Comparison of ENCODE assay signal across 8 cellular contexts in the genomic region with DNA sequence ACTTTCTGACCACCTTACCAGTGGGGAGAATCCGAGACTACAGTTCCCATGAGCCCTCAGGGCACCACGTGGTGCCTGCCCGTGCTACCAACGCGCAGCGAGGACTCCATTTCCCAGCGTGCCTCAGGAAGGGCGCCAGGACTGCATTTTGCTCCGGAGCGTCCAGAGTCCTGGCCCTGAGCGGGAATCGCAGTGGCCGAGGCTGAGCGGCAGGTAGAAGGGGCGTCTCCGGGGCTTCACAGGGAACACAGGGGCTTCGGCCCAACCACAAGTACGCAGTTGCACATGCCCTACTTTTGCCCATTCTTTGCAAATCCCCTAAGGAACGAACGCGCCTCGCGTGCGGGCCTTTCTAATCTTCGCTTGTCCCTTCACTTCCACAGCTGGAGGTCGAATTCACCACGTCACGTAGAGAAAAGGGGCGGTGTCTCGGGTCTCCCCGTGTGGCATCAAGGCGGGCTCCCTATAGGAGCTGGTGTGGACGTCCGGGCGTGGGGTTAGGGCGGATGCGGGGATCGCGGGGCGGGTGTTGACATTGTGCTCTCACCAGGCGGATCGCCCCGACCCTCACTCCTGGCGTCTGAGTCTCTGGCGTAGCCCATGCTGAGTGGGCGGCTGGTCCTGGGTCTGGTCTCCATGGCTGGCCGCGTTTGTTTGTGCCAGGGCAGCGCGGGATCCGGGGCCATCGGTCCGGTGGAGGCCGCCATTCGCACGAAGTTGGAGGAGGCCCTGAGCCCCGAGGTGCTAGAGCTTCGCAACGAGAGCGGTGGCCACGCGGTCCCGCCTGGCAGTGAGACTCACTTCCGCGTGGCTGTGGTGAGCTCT. TPM values are rescaled to one million over a fixed set of nuclear protein-coding genes. Genes with fewer than 3 reads are reported as not detected.
DNase-seq lines count a peak whose midpoint lies in the region; FAIRE-seq and TF ChIP-seq lines count a peak whose summit lies in the region.

A gene with protein sequence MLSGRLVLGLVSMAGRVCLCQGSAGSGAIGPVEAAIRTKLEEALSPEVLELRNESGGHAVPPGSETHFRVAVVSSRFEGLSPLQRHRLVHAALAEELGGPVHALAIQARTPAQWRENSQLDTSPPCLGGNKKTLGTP (plus strand): TSS at position 109 of the 825 bp plus-strand sequence. CDS start 492 bp downstream, at position 601.

- DNase-seq in Daoy (ENCODE audit: low read depth) = peak; percentile 90
- DNase-seq in H54 (ENCODE audit: insufficient read length, low spot score) = peak; percentile 61
- peak; percentile 96 for DNase-seq in MM.1S
- DNase-seq in SK-N-DZ (ENCODE audit: low spot score) = peak; percentile 96
- DNase-seq in activated naive CD4-positive, alpha-beta T cell treated with anti-CD3 and anti-CD28 coated beads for 36 hours = peak; percentile 90
- DNase-seq in foreskin melanocyte = peak; percentile 94

- H3K27ac ChIP-seq in MM.1S (ENCODE audit: low read length) (peak within 1 kb of the TSS; percentile 11; the same call in 1 of the 2 replicates), subcutaneous abdominal adipose tissue (ENCODE audit: low read depth, low read length) (peak within 1 kb of the TSS; percentile 78)

- intact Hi-C loops in activated naive CD4-positive, alpha-beta T cell treated with anti-CD3 and anti-CD28 coated beads for 36 hours (cut with micrococcal nuclease) = loop anchor here (1.0 to 2.0 kb wide), 3 partner anchors 11 to 165 kb away; a partner anchor contains a TSS

- peak; percentile 70 for TF ChIP-seq POLR2A in H54 (IDR thresholded peaks at IDR 0.05; ENCODE audit: low read depth, low read length)

- H3K9me3 Mint-ChIP-seq in activated naive CD4-positive, alpha-beta T cell treated with anti-CD3 and anti-CD28 coated beads for 36 hours = peaks cover 2% of the 10 kb centered on the region

- H3K9ac ChIP-seq in MM.1S (ENCODE audit: low read length) (peak within 1 kb of the TSS; percentile 67), subcutaneous abdominal adipose tissue (ENCODE audit: low read length in 5 of 5) (peak within 1 kb of the TSS; percentile 57 to 88 (median 81))

- peaks cover 6% of the 10 kb centered on the region; the same call in 1 of the 2 replicates for H3K4me1 ChIP-seq in MM.1S (ENCODE audit: low read length)
- H3K4me1 ChIP-seq in neuron (ENCODE audit: insufficient read depth, low read length) = peaks cover 6% of the 10 kb centered on the region
- H3K4me1 ChIP-seq in subcutaneous abdominal adipose tissue (ENCODE audit: control insufficient read depth in 5 of 5, insufficient read depth in 5 of 5, low read length in 5 of 5) = peaks cover 4 to 16% (median 14%) of the 10 kb centered on the region in 5 donors

- peaks cover 4% of the 10 kb centered on the region; the same call in 1 of the 2 replicates for H3K79me2 ChIP-seq in MM.1S (ENCODE audit: low read length)

- H3K27me3 Mint-ChIP-seq in activated naive CD4-positive, alpha-beta T cell treated with anti-CD3 and anti-CD28 coated beads for 36 hours (ENCODE audit: low read depth) = no peaks in the 10 kb centered on the region

- H3K9me3 ChIP-seq in MM.1S (replicated peaks; ENCODE audit: insufficient read depth, low read length) (no peaks in the 10 kb centered on the region), neuron (ENCODE audit: low read length) (no peaks in the 10 kb centered on the region), subcutaneous abdominal adipose tissue (ENCODE audit: control insufficient read depth in 5 of 5, low read length in 5 of 5) (no peaks in the 10 kb centered on the region)

- peak within 1 kb of the TSS; percentile 86 for H2AFZ ChIP-seq in MM.1S (ENCODE audit: low read length)
- no peak within 1 kb of the TSS for H2AFZ ChIP-seq in neuron (ENCODE audit: low read depth, low read length)

- H3K36me3 ChIP-seq in MM.1S (replicated peaks; ENCODE audit: insufficient read depth, low read length) (no peaks in the 10 kb centered on the region), neuron (ENCODE audit: insufficient read depth, low read length) (no peaks in the 10 kb centered on the region), subcutaneous abdominal adipose tissue (ENCODE audit: control insufficient read depth in 5 of 5, insufficient read depth in 5 of 5, low read length in 5 of 5) (no peaks in the 10 kb centered on the region)

- peaks cover 20% of the 10 kb centered on the region for H3K4me1 Mint-ChIP-seq in activated naive CD4-positive, alpha-beta T cell treated with anti-CD3 and anti-CD28 coated beads for 36 hours (ENCODE audit: low read depth)

- no peak for FAIRE-seq in H54 (lab: Jason Lieb, UNC)

- H3K4me3 ChIP-seq in MM.1S (ENCODE audit: low read length) (peak within 1 kb of the TSS; percentile 65), neuron (ENCODE audit: low read length) (peak within 1 kb of the TSS; percentile 59), subcutaneous abdominal adipose tissue (ENCODE audit: low read depth in 1 of 5, low read length in 5 of 5) (peak within 1 kb of the TSS; percentile 76 to 93 (median 88))

- no peaks in the 10 kb centered on the region for H4K20me1 ChIP-seq in MM.1S (ENCODE audit: insufficient read depth, low read length)

- no peak for TF ChIP-seq CTCF in MM.1S (IDR thresholded peaks at IDR 0.05; ENCODE audit: low read length)

- peaks cover 20% of the 10 kb centered on the region for H3K36me3 Mint-ChIP-seq in activated naive CD4-positive, alpha-beta T cell treated with anti-CD3 and anti-CD28 coated beads for 36 hours (ENCODE audit: low read depth)

- CTCF ChIA-PET in activated naive CD4-positive, alpha-beta T cell treated with anti-CD3 and anti-CD28 coated beads for 36 hours (lab: Charles Lee) = no interaction called here

- peaks cover 7% of the 10 kb centered on the region for H3F3A ChIP-seq in MM.1S (ENCODE audit: insufficient read depth, low read length)

- H3K27me3 ChIP-seq in MM.1S (replicated peaks; ENCODE audit: insufficient read depth, low read length) = no peaks in the 10 kb centered on the region
- no peaks in the 10 kb centered on the region for H3K27me3 ChIP-seq in neuron (ENCODE audit: insufficient read depth, low read length)
- H3K27me3 ChIP-seq in subcutaneous abdominal adipose tissue (ENCODE audit: control insufficient read depth in 5 of 5, insufficient read depth in 4 of 5, low read length in 5 of 5) = no peaks in the 10 kb centered on the region

- H3K4me3 Mint-ChIP-seq in activated naive CD4-positive, alpha-beta T cell treated with anti-CD3 and anti-CD28 coated beads for 36 hours = peak within 1 kb of the TSS; percentile 97

- H3K4me2 ChIP-seq in MM.1S (ENCODE audit: low read depth, low read length) = peak within 1 kb of the TSS; percentile 75

- H3K27ac Mint-ChIP-seq in activated naive CD4-positive, alpha-beta T cell treated with anti-CD3 and anti-CD28 coated beads for 36 hours = peak within 1 kb of the TSS; percentile 94

- H3K9me2 ChIP-seq in MM.1S (replicated peaks; ENCODE audit: insufficient read depth, low read length) = no peaks in the 10 kb centered on the region

RNA-seq across cellular contexts. Expression of the gene that starts here (rescaled TPM):
- 5.9 and 11.0 TPM in 2 replicates for total RNA-seq in Daoy (2014; rRNA removed; shearing (Covaris generic))
- polyA plus RNA-seq in SK-N-DZ (2014; cell fraction: cytosol; rRNA removed) = 32.8 and 33.7 TPM in 2 replicates
- polyA plus RNA-seq in SK-N-DZ (2014; cell fraction: nucleus; rRNA removed) = 37.5 and 43.6 TPM in 2 replicates
- 10 to 100 TPM; 24.7 to 28.7 TPM for total RNA-seq in activated naive CD4-positive, alpha-beta T cell treated with anti-CD3 and anti-CD28 coated beads for 36 hours

Comparison
In these comparisons a context has a peak if more than half of its experiments do, and no peak if none do; other contexts are left out.
1. Peak in every context shown above with its lines: DNase-seq, H3K4me3 ChIP-seq and H3K27ac ChIP-seq.